In genomic region chr1:51736702-51737101, GRCh38 we compare ENCODE assay signal across 3 cellular contexts.
TF ChIP-seq lines count a peak whose summit lies in the region.

No MANE protein-coding gene starts in this region.

TF ChIP-seq in IMR-90, 13 proteins besides CTCF, POLR2A, EP300 and RAD21:
- no peak for TF ChIP-seq MAZ (IDR thresholded peaks at IDR 0.05; ENCODE audit: borderline replicate concordance, low read depth, low read length)

TF ChIP-seq in GM12878, 131 proteins besides CTCF, POLR2A, EP300 and RAD21:
- TF ChIP-seq BACH1 (IDR thresholded peaks at IDR 0.05; ENCODE audit: borderline replicate concordance) (no peak), SMAD1 (IDR thresholded peaks at IDR 0.05; ENCODE audit: low read depth, partially characterized antibody) (peak; percentile 79)

TF ChIP-seq in HepG2, 621 proteins besides CTCF, POLR2A, EP300 and RAD21:
- 0 out of 2 replicates have a peak, but pooled peaks have one; percentile 22 for TF ChIP-seq LCORL (IDR thresholded peaks at IDR 0.05)
- no peak for TF ChIP-seq LCORL (CRISPR knock-in tag; IDR thresholded peaks at IDR 0.05)
- no peak for TF ChIP-seq ZNF143 (CRISPR knock-in tag; IDR thresholded peaks at IDR 0.05)
- TF ChIP-seq EED (CRISPR knock-in tag; IDR thresholded peaks at IDR 0.05) = no peak
- TF ChIP-seq ZNF660 (CRISPR knock-in tag; IDR thresholded peaks at IDR 0.05; ENCODE audit: borderline replicate concordance, low read depth) = no peak
- TF ChIP-seq ZNF432 (CRISPR knock-in tag; IDR thresholded peaks at IDR 0.05; ENCODE audit: borderline replicate concordance) = no peak
- TF ChIP-seq RBFOX2 (IDR thresholded peaks at IDR 0.05; ENCODE audit: low read depth, low read length) = 0 out of 2 replicates have a peak, but pooled peaks have one; percentile 2
